Comparison of ENCODE assay signal across 8 cellular contexts in the genomic region with DNA sequence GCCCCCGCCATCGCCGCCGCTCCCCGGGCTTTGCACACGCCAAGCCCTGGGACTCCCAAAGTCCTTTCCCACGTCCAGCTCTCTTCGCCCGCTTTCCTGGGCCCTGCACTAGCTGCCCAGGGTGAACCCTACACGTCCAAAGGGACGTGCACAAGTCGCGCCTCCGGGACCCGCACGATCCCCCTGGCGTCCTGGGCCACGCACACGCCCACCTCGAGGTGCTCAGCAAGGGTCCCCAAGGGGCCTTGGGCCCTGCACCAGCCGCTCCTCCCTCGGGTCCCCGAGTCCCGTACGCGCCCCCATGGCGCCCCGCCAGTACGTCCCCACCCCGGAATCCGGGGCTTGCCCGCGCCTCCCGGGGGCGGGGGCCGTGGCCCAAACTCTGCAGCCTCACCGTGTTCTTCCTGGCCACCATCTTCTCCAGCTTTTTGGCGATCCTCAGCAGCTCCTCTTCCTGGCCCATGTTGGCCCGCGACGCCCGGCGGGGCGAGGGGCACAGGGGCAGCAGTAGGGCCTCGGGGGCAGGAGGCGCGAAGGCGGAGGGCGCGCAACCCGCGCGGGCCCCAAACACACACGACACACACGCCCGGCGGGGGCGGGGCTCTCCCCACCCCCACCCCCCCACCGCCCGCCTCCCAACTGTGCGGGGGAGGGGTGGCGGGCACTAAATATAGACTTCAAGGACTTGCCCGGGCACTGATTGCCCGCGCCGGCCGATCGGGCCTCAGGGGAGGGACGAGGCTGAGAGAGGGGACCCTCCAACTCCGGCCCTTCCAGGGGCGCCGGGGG. TPM values are rescaled to one million over a fixed set of nuclear protein-coding genes. Genes with fewer than 3 reads are reported as not detected.
DNase-seq lines count a peak whose midpoint lies in the region; ATAC-seq and TF ChIP-seq lines count a peak whose summit lies in the region.

A gene (minus strand): TSS at position 578 of the 789 bp plus-strand sequence. CDS start 115 bp downstream, at position 463.

- H3K4me3 ChIP-seq in CD8-positive, alpha-beta memory T cell (ENCODE audit: low read length) = peak within 1 kb of the TSS; percentile 35
- peak within 1 kb of the TSS; percentile 41 for H3K4me3 ChIP-seq in lower leg skin (ENCODE audit: low read depth, poor library complexity, severe bottlenecking)

- H3K4me1 Mint-ChIP-seq in CD8-positive, alpha-beta memory T cell = peaks cover 23 to 26% (median 23%) of the 10 kb centered on the region in 3 donors
- H3K4me1 Mint-ChIP-seq in T-cell = peaks cover 31 to 35% (median 31%) of the 10 kb centered on the region in 3 donors
- H3K4me1 Mint-ChIP-seq in stimulated activated naive CD8-positive, alpha-beta T cell treated with anti-CD3 and anti-CD28 coated beads, Interleukin-15, amount 100 ng/mL, for 72 hours = peaks cover 38% of the 10 kb centered on the region

- intact Hi-C loops in lower leg skin (cut with DNase I; ENCODE audit: low total_unique reads) = loop anchor here (10.0 kb wide), 1 partner anchor 60 kb away; a partner anchor contains a TSS

- H3K27ac ChIP-seq in CD8-positive, alpha-beta memory T cell (ENCODE audit: low read depth, low read length) = no peak within 1 kb of the TSS

- peaks cover 18 to 20% of the 10 kb centered on the region in 2 donors for H3K27me3 Mint-ChIP-seq in CD8-positive, alpha-beta memory T cell
- peaks cover 0 to 6% of the 10 kb centered on the region in 2 donors for H3K27me3 Mint-ChIP-seq in T-cell
- H3K27me3 Mint-ChIP-seq in stimulated activated naive CD8-positive, alpha-beta T cell treated with anti-CD3 and anti-CD28 coated beads, Interleukin-15, amount 100 ng/mL, for 72 hours = peaks cover 19% of the 10 kb centered on the region

- peak; percentile 42 to 53 (median 48) for ATAC-seq in T-cell (replicated peaks in 1 of 4)
- ATAC-seq in stimulated activated naive CD8-positive, alpha-beta T cell treated with anti-CD3 and anti-CD28 coated beads, Interleukin-15, amount 100 ng/mL, for 72 hours = peak; percentile 61

- H3K9me3 ChIP-seq in CD8-positive, alpha-beta memory T cell (ENCODE audit: low read length) = no peaks in the 10 kb centered on the region

- no peaks in the 10 kb centered on the region for H3K27me3 ChIP-seq in CD8-positive, alpha-beta memory T cell (ENCODE audit: insufficient read depth, low read length, poor library complexity, severe bottlenecking)

- H3K4me3 Mint-ChIP-seq in CD8-positive, alpha-beta memory T cell = peak within 1 kb of the TSS; percentile 79 to 88 (median 84)
- H3K4me3 Mint-ChIP-seq in T-cell = peak within 1 kb of the TSS; percentile 83 to 87 (median 86)
- H3K4me3 Mint-ChIP-seq in stimulated activated naive CD8-positive, alpha-beta T cell treated with anti-CD3 and anti-CD28 coated beads, Interleukin-15, amount 100 ng/mL, for 72 hours = peak within 1 kb of the TSS; percentile 82 to 97

- CTCF ChIA-PET in CD8-positive, alpha-beta memory T cell (lab: Charles Lee) = interaction anchor here (1.7 kb wide), 1 partner anchor 22 kb away, joined by 5 read pairs; no protein-coding TSS in a partner anchor
- CTCF ChIA-PET in T-cell (lab: Charles Lee) = interaction anchor here in 1 of 2 donors (0.5 to 1.0 kb wide), 3 partner anchors 48 to 60 kb away, joined by 3 to 4 read pairs (median 4); a partner anchor contains a TSS

- peak within 1 kb of the TSS in 3 of 8 donors; percentile 64 to 79 (median 78) for H3K27ac Mint-ChIP-seq in CD8-positive, alpha-beta memory T cell
- peak within 1 kb of the TSS; percentile 76 to 93 for H3K27ac Mint-ChIP-seq in T-cell
- peak within 1 kb of the TSS; percentile 93 to 96 for H3K27ac Mint-ChIP-seq in stimulated activated naive CD8-positive, alpha-beta T cell treated with anti-CD3 and anti-CD28 coated beads, Interleukin-15, amount 100 ng/mL, for 72 hours

- H3K9me3 Mint-ChIP-seq in CD8-positive, alpha-beta memory T cell = no peaks in the 10 kb centered on the region
- H3K9me3 Mint-ChIP-seq in T-cell = no peaks in the 10 kb centered on the region
- H3K9me3 Mint-ChIP-seq in stimulated activated naive CD8-positive, alpha-beta T cell treated with anti-CD3 and anti-CD28 coated beads, Interleukin-15, amount 100 ng/mL, for 72 hours = no peaks in the 10 kb centered on the region

- TF ChIP-seq CTCF in lower leg skin (IDR thresholded peaks at IDR 0.05) = no peak

- TF ChIP-seq POLR2A in lower leg skin (IDR thresholded peaks at IDR 0.05) = no peak

- POLR2A ChIA-PET in CD8-positive, alpha-beta memory T cell (lab: Charles Lee) = interaction anchor here (0.7 kb wide), 1 partner anchor 56 kb away, joined by 3 read pairs; no protein-coding TSS in a partner anchor
- POLR2A ChIA-PET in T-cell (lab: Charles Lee) = interaction anchor here (0.5 to 0.6 kb wide), 2 partner anchors 313 to 969 kb away, joined by 3 read pairs; no protein-coding TSS in a partner anchor

- H3K4me1 ChIP-seq in CD8-positive, alpha-beta memory T cell (ENCODE audit: insufficient read depth, low read length) = peaks cover 22% of the 10 kb centered on the region

- H3K36me3 Mint-ChIP-seq in CD8-positive, alpha-beta memory T cell = no peaks in the 10 kb centered on the region
- H3K36me3 Mint-ChIP-seq in T-cell = no peaks in the 10 kb centered on the region

- WGBS in lower leg skin, 2 donors = 0 to 6% methylated on average over 15 to 16 of the region's 72 CpGs

- no peaks in the 10 kb centered on the region for H3K36me3 ChIP-seq in CD8-positive, alpha-beta memory T cell (ENCODE audit: insufficient read depth, low read length)

- peak in 2 of 5 donors; percentile 21 to 50 for DNase-seq in CD8-positive, alpha-beta memory T cell
- DNase-seq in T-cell = peak in 21 of 34 experiments; percentile 2 to 40 (median 21)
- DNase-seq in central memory CD4-positive, alpha-beta T cell = peak; percentile 30
- no peak for DNase-seq in lower leg skin (ENCODE audit: low spot score in 2 of 2)
- peak; percentile 28 to 44 for DNase-seq in stimulated activated naive CD8-positive, alpha-beta T cell treated with anti-CD3 and anti-CD28 coated beads, Interleukin-15, amount 100 ng/mL, for 72 hours
- DNase-seq in 8988T = no peak
- no peak for DNase-seq in GF-D8 (lab: John Stamatoyannopoulos, UW)
- no peak for DNase-seq in middle frontal gyrus (ENCODE audit: extremely low spot score, low spot score)

RNA-seq across cellular contexts. Expression of the gene that starts here (rescaled TPM):
- 1 to 10 TPM; 1.4 to 1.7 TPM for total RNA-seq in CD8-positive, alpha-beta memory T cell
- polyA plus RNA-seq in CD8-positive, alpha-beta memory T cell = 11.1 TPM
- 10 to 100 TPM; 16.1 to 39.9 (median 32.4) TPM for total RNA-seq in T-cell
- 10 to 100 TPM; 39.5 to 49.1 (median 46.2) TPM for total RNA-seq in lower leg skin

Comparison
In these comparisons a context has a peak if more than half of its experiments do, and no peak if none do; other contexts are left out.
1. RNA of the gene that starts here (total RNA-seq): 39.5 to 49.1 TPM in lower leg skin and 16.1 to 39.9 TPM in T-cell; 1.4 to 1.7 TPM in CD8-positive, alpha-beta memory T cell; every median in the first group is over 4 times any median in the second.
2. DNase-seq: peak in T-cell (21 of 34), central memory CD4-positive, alpha-beta T cell (single experiment) and stimulated activated naive CD8-positive, alpha-beta T cell treated with anti-CD3 and anti-CD28 coated beads, Interleukin-15, amount 100 ng/mL, for 72 hours (2 of 2); none in lower leg skin (0 of 2), 8988T (single experiment), GF-D8 (single experiment) and middle frontal gyrus (single experiment).
3. Peak in every context shown above with its lines, with median percentiles within 50 percentile points of each other: H3K4me3 Mint-ChIP-seq.